Comparison of ENCODE assay signal across 1 cellular context in the genomic region with DNA sequence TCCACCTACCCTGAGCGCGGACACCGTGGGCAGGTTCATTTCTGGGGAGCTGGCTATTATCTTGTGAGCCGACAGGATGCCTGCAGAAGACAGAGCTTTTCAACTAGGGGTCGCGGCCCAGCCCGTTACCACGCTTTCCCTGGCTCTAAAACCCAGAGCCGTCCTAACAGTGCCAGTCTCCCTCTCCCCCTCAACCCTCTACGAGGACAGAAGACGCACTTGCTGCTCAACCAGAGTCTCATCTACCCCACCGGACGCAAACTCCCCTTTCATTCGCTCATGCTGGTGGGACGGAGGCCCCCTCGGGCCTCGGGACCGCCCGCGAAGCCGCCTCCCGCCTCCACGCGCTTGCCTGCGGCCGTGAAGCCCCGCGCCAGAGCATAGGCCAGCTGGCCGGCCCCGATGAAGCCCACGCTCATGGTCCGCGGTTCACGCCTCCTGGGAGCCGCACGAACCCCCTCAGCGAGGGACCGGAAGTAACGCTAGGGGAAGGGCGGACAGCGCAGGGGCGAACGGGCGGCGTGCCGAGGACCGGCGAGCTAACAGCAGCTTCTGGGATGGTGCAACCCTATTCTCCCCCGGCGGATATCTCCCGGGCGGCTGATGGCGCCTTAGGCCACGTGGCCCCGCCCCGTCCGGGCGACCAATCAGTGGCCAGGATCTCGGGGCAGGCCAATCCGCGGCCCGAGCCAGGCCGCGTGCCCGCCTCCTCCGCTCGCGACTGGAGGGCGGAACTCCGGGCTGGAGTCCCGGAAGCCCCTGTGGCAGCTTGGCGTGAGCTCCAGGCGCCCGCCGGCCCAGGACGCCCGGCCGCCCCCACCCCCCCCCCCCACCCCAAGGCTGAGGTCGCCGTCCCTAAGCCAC.
TF ChIP-seq lines count a peak whose summit lies in the region.

A gene (minus strand): TSS at position 559 of the 864 bp plus-strand sequence. CDS start 140 bp downstream, at position 419.

TF ChIP-seq in HepG2, 621 proteins besides CTCF, POLR2A, EP300 and RAD21 (continued from another document and continues in another):
- no peak for TF ChIP-seq ZNF768 (CRISPR knock-in tag; IDR thresholded peaks at IDR 0.05)
- no peak for TF ChIP-seq HMG20B (CRISPR knock-in tag; conservative IDR thresholded peaks at IDR 0.05)
- TF ChIP-seq SMARCC2 (IDR thresholded peaks at IDR 0.05): no peak
- no peak for TF ChIP-seq KLF9 (CRISPR knock-in tag; IDR thresholded peaks at IDR 0.05; ENCODE audit: low read depth)
- peak; percentile 85 for TF ChIP-seq AGO2 (optimal IDR thresholded peaks at IDR 0.05; ENCODE audit: low read depth, low read length)
- TF ChIP-seq MAFF (IDR thresholded peaks at IDR 0.05; ENCODE audit: low read depth, low read length): no peak
- TF ChIP-seq TBX2 (CRISPR knock-in tag; IDR thresholded peaks at IDR 0.05; ENCODE audit: borderline replicate concordance): peak; percentile 54
- TF ChIP-seq TCF12 (IDR thresholded peaks at IDR 0.05): no peak
- TF ChIP-seq TCF12 (CRISPR knock-in tag; IDR thresholded peaks at IDR 0.05): peak; percentile 68; the same call in 1 of the 2 replicates
- TF ChIP-seq REXO4 (CRISPR knock-in tag; IDR thresholded peaks at IDR 0.05; ENCODE audit: borderline replicate concordance): no peak
- TF ChIP-seq ZBTB8A (CRISPR knock-in tag; IDR thresholded peaks at IDR 0.05; ENCODE audit: borderline replicate concordance, low read depth): no peak
- 0 out of 2 replicates have a peak, but pooled peaks have one; percentile 26 for TF ChIP-seq ZNF564 (CRISPR knock-in tag; IDR thresholded peaks at IDR 0.05)
- TF ChIP-seq ZNF136 (CRISPR knock-in tag; IDR thresholded peaks at IDR 0.05; ENCODE audit: low read depth): peak; percentile 71; the same call in 1 of the 2 replicates
- no peak; the same call in 1 of the 2 replicates for TF ChIP-seq ZNF556 (CRISPR knock-in tag; IDR thresholded peaks at IDR 0.05; ENCODE audit: borderline replicate concordance)
- TF ChIP-seq, protein P1, sequence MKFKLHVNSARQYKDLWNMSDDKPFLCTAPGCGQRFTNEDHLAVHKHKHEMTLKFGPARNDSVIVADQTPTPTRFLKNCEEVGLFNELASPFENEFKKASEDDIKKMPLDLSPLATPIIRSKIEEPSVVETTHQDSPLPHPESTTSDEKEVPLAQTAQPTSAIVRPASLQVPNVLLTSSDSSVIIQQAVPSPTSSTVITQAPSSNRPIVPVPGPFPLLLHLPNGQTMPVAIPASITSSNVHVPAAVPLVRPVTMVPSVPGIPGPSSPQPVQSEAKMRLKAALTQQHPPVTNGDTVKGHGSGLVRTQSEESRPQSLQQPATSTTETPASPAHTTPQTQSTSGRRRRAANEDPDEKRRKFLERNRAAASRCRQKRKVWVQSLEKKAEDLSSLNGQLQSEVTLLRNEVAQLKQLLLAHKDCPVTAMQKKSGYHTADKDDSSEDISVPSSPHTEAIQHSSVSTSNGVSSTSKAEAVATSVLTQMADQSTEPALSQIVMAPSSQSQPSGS (CRISPR knock-in tag; IDR thresholded peaks at IDR 0.05): no peak
- TF ChIP-seq, protein P2, sequence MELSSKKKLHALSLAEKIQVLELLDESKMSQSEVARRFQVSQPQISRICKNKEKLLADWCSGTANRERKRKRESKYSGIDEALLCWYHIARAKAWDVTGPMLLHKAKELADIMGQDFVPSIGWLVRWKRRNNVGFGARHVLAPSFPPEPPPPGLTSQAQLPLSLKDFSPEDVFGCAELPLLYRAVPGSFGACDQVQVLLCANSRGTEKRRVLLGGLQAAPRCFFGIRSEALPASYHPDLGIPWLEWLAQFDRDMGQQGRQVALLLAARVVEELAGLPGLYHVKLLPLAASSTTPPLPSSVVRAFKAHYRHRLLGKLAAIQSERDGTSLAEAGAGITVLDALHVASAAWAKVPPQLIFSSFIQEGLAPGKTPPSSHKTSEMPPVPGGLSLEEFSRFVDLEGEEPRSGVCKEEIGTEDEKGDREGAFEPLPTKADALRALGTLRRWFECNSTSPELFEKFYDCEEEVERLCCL (CRISPR knock-in tag; IDR thresholded peaks at IDR 0.05; ENCODE audit: borderline replicate concordance): no peak
- TF ChIP-seq, protein P3, sequence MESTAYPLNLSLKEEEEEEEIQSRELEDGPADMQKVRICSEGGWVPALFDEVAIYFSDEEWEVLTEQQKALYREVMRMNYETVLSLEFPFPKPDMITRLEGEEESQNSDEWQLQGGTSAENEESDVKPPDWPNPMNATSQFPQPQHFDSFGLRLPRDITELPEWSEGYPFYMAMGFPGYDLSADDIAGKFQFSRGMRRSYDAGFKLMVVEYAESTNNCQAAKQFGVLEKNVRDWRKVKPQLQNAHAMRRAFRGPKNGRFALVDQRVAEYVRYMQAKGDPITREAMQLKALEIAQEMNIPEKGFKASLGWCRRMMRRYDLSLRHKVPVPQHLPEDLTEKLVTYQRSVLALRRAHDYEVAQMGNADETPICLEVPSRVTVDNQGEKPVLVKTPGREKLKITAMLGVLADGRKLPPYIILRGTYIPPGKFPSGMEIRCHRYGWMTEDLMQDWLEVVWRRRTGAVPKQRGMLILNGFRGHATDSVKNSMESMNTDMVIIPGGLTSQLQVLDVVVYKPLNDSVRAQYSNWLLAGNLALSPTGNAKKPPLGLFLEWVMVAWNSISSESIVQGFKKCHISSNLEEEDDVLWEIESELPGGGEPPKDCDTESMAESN (CRISPR knock-in tag; conservative IDR thresholded peaks at IDR 0.05): peak; percentile 74
- TF ChIP-seq CEBPB (IDR thresholded peaks at IDR 0.05; ENCODE audit: borderline replicate concordance, low read depth, low read length): peak; percentile 88; the same call in 1 of the 2 replicates
- peak; percentile 85 for TF ChIP-seq ZNF878 (CRISPR knock-in tag; IDR thresholded peaks at IDR 0.05)
- TF ChIP-seq ZSCAN22 (CRISPR knock-in tag; IDR thresholded peaks at IDR 0.05): no peak
- TF ChIP-seq, protein P4, sequence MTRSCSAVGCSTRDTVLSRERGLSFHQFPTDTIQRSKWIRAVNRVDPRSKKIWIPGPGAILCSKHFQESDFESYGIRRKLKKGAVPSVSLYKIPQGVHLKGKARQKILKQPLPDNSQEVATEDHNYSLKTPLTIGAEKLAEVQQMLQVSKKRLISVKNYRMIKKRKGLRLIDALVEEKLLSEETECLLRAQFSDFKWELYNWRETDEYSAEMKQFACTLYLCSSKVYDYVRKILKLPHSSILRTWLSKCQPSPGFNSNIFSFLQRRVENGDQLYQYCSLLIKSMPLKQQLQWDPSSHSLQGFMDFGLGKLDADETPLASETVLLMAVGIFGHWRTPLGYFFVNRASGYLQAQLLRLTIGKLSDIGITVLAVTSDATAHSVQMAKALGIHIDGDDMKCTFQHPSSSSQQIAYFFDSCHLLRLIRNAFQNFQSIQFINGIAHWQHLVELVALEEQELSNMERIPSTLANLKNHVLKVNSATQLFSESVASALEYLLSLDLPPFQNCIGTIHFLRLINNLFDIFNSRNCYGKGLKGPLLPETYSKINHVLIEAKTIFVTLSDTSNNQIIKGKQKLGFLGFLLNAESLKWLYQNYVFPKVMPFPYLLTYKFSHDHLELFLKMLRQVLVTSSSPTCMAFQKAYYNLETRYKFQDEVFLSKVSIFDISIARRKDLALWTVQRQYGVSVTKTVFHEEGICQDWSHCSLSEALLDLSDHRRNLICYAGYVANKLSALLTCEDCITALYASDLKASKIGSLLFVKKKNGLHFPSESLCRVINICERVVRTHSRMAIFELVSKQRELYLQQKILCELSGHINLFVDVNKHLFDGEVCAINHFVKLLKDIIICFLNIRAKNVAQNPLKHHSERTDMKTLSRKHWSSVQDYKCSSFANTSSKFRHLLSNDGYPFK (CRISPR knock-in tag; IDR thresholded peaks at IDR 0.05; ENCODE audit: borderline replicate concordance): peak; percentile 74; the same call in 1 of the 2 replicates
- TF ChIP-seq, protein P5, sequence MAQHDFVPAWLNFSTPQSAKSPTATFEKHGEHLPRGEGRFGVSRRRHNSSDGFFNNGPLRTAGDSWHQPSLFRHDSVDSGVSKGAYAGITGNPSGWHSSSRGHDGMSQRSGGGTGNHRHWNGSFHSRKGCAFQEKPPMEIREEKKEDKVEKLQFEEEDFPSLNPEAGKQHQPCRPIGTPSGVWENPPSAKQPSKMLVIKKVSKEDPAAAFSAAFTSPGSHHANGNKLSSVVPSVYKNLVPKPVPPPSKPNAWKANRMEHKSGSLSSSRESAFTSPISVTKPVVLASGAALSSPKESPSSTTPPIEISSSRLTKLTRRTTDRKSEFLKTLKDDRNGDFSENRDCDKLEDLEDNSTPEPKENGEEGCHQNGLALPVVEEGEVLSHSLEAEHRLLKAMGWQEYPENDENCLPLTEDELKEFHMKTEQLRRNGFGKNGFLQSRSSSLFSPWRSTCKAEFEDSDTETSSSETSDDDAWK (CRISPR knock-in tag; IDR thresholded peaks at IDR 0.05): no peak
- TF ChIP-seq BORCS8-MEF2B (CRISPR knock-in tag; IDR thresholded peaks at IDR 0.05): no peak; the same call in 1 of the 2 replicates
- no peak for TF ChIP-seq KLF12 (CRISPR knock-in tag; IDR thresholded peaks at IDR 0.05; ENCODE audit: borderline replicate concordance)
- TF ChIP-seq TBL1XR1 (IDR thresholded peaks at IDR 0.05; ENCODE audit: borderline replicate concordance, low read length, partially characterized antibody): no peak
- no peak for TF ChIP-seq GFI1 (CRISPR knock-in tag; IDR thresholded peaks at IDR 0.05; ENCODE audit: borderline replicate concordance)
- 0 out of 2 replicates have a peak, but pooled peaks have one; percentile 31 for TF ChIP-seq ZNF317 (CRISPR knock-in tag; IDR thresholded peaks at IDR 0.05)
- TF ChIP-seq, protein P6, sequence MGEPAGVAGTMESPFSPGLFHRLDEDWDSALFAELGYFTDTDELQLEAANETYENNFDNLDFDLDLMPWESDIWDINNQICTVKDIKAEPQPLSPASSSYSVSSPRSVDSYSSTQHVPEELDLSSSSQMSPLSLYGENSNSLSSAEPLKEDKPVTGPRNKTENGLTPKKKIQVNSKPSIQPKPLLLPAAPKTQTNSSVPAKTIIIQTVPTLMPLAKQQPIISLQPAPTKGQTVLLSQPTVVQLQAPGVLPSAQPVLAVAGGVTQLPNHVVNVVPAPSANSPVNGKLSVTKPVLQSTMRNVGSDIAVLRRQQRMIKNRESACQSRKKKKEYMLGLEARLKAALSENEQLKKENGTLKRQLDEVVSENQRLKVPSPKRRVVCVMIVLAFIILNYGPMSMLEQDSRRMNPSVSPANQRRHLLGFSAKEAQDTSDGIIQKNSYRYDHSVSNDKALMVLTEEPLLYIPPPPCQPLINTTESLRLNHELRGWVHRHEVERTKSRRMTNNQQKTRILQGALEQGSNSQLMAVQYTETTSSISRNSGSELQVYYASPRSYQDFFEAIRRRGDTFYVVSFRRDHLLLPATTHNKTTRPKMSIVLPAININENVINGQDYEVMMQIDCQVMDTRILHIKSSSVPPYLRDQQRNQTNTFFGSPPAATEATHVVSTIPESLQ (CRISPR knock-in tag; conservative IDR thresholded peaks at IDR 0.05): no peak
- TF ChIP-seq MED8 (CRISPR knock-in tag; IDR thresholded peaks at IDR 0.05; ENCODE audit: insufficient replicate concordance): peak; percentile 81
- TF ChIP-seq ZNF761 (CRISPR knock-in tag; conservative IDR thresholded peaks at IDR 0.05): 0 out of 2 replicates have a peak, but pooled peaks have one; percentile 42
- TF ChIP-seq BRD4 (CRISPR knock-in tag; IDR thresholded peaks at IDR 0.05): peak; percentile 65; the same call in 1 of the 2 replicates
- no peak for TF ChIP-seq SRF (IDR thresholded peaks at IDR 0.05; ENCODE audit: low read depth, low read length)
- TF ChIP-seq, protein P7, sequence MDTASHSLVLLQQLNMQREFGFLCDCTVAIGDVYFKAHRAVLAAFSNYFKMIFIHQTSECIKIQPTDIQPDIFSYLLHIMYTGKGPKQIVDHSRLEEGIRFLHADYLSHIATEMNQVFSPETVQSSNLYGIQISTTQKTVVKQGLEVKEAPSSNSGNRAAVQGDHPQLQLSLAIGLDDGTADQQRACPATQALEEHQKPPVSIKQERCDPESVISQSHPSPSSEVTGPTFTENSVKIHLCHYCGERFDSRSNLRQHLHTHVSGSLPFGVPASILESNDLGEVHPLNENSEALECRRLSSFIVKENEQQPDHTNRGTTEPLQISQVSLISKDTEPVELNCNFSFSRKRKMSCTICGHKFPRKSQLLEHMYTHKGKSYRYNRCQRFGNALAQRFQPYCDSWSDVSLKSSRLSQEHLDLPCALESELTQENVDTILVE (CRISPR knock-in tag; IDR thresholded peaks at IDR 0.05): peak; percentile 99
- peak; percentile 92; the same call in 1 of the 2 replicates for TF ChIP-seq ARHGAP35 (CRISPR knock-in tag; IDR thresholded peaks at IDR 0.05; ENCODE audit: borderline replicate concordance)
- peak; percentile 93; the same call in 1 of the 2 replicates for TF ChIP-seq ZNF451 (CRISPR knock-in tag; IDR thresholded peaks at IDR 0.05)
- peak; percentile 53; the same call in 1 of the 2 replicates for TF ChIP-seq MIXL1 (CRISPR knock-in tag; IDR thresholded peaks at IDR 0.05)
- TF ChIP-seq HHEX (CRISPR knock-in tag; IDR thresholded peaks at IDR 0.05): no peak
- no peak for TF ChIP-seq SOX5 (CRISPR knock-in tag; IDR thresholded peaks at IDR 0.05; ENCODE audit: borderline replicate concordance)
- TF ChIP-seq IKZF1 (IDR thresholded peaks at IDR 0.05): no peak
- TF ChIP-seq POLR2G (IDR thresholded peaks at IDR 0.05; ENCODE audit: low read depth, low read length): peak; percentile 89
- TF ChIP-seq ZNF180 (CRISPR knock-in tag; IDR thresholded peaks at IDR 0.05; ENCODE audit: borderline replicate concordance, low read depth): no peak
- no peak for TF ChIP-seq NFIB (CRISPR knock-in tag; IDR thresholded peaks at IDR 0.05; ENCODE audit: borderline replicate concordance)
- no peak for TF ChIP-seq ZNF383 (CRISPR knock-in tag; IDR thresholded peaks at IDR 0.05; ENCODE audit: borderline replicate concordance)
- no peak for TF ChIP-seq ZKSCAN5 (CRISPR knock-in tag; IDR thresholded peaks at IDR 0.05)
- no peak for TF ChIP-seq ZNF101 (CRISPR knock-in tag; IDR thresholded peaks at IDR 0.05; ENCODE audit: borderline replicate concordance, low read depth)
- no peak for TF ChIP-seq ZNF382 (CRISPR knock-in tag; IDR thresholded peaks at IDR 0.05; ENCODE audit: borderline replicate concordance)
- TF ChIP-seq, protein P8, sequence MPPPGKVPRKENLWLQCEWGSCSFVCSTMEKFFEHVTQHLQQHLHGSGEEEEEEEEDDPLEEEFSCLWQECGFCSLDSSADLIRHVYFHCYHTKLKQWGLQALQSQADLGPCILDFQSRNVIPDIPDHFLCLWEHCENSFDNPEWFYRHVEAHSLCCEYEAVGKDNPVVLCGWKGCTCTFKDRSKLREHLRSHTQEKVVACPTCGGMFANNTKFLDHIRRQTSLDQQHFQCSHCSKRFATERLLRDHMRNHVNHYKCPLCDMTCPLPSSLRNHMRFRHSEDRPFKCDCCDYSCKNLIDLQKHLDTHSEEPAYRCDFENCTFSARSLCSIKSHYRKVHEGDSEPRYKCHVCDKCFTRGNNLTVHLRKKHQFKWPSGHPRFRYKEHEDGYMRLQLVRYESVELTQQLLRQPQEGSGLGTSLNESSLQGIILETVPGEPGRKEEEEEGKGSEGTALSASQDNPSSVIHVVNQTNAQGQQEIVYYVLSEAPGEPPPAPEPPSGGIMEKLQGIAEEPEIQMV (CRISPR knock-in tag; IDR thresholded peaks at IDR 0.05; ENCODE audit: low read depth): no peak
- peak; percentile 59; the same call in 1 of the 2 replicates for TF ChIP-seq ZNF563 (CRISPR knock-in tag; IDR thresholded peaks at IDR 0.05)
- TF ChIP-seq ZNF260 (CRISPR knock-in tag; IDR thresholded peaks at IDR 0.05; ENCODE audit: borderline replicate concordance, low read depth): no peak
- TF ChIP-seq ZNF343 (CRISPR knock-in tag; IDR thresholded peaks at IDR 0.05): peak; percentile 53; the same call in 1 of the 2 replicates
- TF ChIP-seq MED1 (CRISPR knock-in tag; IDR thresholded peaks at IDR 0.05): peak; percentile 39; the same call in 1 of the 2 replicates
- TF ChIP-seq ZNF484 (CRISPR knock-in tag; IDR thresholded peaks at IDR 0.05; ENCODE audit: borderline replicate concordance, low read depth): 0 out of 2 replicates have a peak, but pooled peaks have one; percentile 54
- TF ChIP-seq ZFP82 (CRISPR knock-in tag; IDR thresholded peaks at IDR 0.05; ENCODE audit: borderline replicate concordance): no peak
